ENCODE assay signal across 29 cellular contexts in genomic region chr12:30462249-30462648, GRCh38.
"Had no signal": no experiment of that assay in that cellular context is flagged by ENCODE, and none has a peak within 500 bp of the region (broad histone marks: within the 10 kb centered on the region; RNA-seq: fewer than 3 reads in every experiment).

No MANE protein-coding gene starts in this region.

- H3K4me3 ChIP-seq: adrenal gland, body of pancreas, colonic mucosa, esophagus squamous epithelium, gastroesophageal sphincter, heart right ventricle had no signal

- H3K4me1 ChIP-seq: body of pancreas, colonic mucosa, esophagus squamous epithelium, gastroesophageal sphincter had no signal

- H3K27ac ChIP-seq: adrenal gland, body of pancreas, colonic mucosa, esophagus squamous epithelium, gastroesophageal sphincter, heart right ventricle, WERI-Rb-1 had no signal

- H3K36me3 ChIP-seq: adrenal gland, colonic mucosa, esophagus squamous epithelium, gastroesophageal sphincter, heart right ventricle, WERI-Rb-1 had no signal

- H3K27me3 ChIP-seq: adrenal gland, body of pancreas, colonic mucosa, esophagus squamous epithelium, gastroesophageal sphincter, heart right ventricle had no signal

- H3K9me3 ChIP-seq: adrenal gland, body of pancreas, colonic mucosa, esophagus squamous epithelium, gastroesophageal sphincter had no signal

- DNase-seq: activated CD4-positive, alpha-beta memory T cell treated with anti-CD3 and anti-CD28 coated beads for 36 hours; activated CD4-positive, alpha-beta T cell treated with anti-CD3 and anti-CD28 coated beads for 36 hours; activated CD4-positive, alpha-beta T cell treated with anti-CD3 and anti-CD28 coated beads, Interleukin-2, amount 10 ng/mL, durations not matched to agents 24 days and 14 days; activated CD4-positive, CD25-positive, alpha-beta regulatory T cell; activated CD4-positive, CD25-positive, alpha-beta regulatory T cell treated with anti-CD3 and anti-CD28 coated beads, Interleukin-2, amount 50 U/mL, for 72 hours; activated CD8-positive, alpha-beta memory T cell treated with anti-CD3 and anti-CD28 coated beads, Interleukin-2, amount 10 ng/mL, durations not matched to agents 7 days and 5 days; activated CD8-positive, alpha-beta memory T cell treated with anti-CD3 and anti-CD28 coated beads, Interleukin-2, amount 50 U/mL, for 4 hours; activated CD8-positive, alpha-beta T cell treated with anti-CD3 and anti-CD28 coated beads, Interleukin-2, amount 10 ng/mL, durations not matched to agents 7 days and 5 days; activated effector memory CD4-positive, alpha-beta T cell treated with anti-CD3 and anti-CD28 coated beads, Interleukin-2, amount 50 U/mL, for 16 hours; activated naive CD4-positive, alpha-beta T cell treated with anti-CD3 and anti-CD28 coated beads for 36 hours; activated naive CD8-positive, alpha-beta T cell treated with anti-CD3 and anti-CD28 coated beads for 36 hours; activated naive CD8-positive, alpha-beta T cell treated with anti-CD3 and anti-CD28 coated beads, Interleukin-2, amount 50 U/mL, for 24 hours; activated T-cell treated with anti-CD3 and anti-CD28 coated beads, Interleukin-2, amount 50 U/mL, for 1 hour; activated T-cell treated with anti-CD3 and anti-CD28 coated beads, Interleukin-2, amount 50 U/mL, for 48 hours; adrenal gland; amygdala; aorta; body of pancreas; caudate nucleus; colonic mucosa; effector CD8-positive, alpha-beta T cell; esophagus squamous epithelium; foreskin melanocyte; heart right ventricle; T-helper 1 cell; T-helper 17 cell; T1000; WERI-Rb-1 had no signal
